ENCODE assay signal across 8 cellular contexts in genomic region chr9:137028281-137029057, GRCh38. TPM values are rescaled to one million over a fixed set of nuclear protein-coding genes. Genes with fewer than 3 reads are reported as not detected.
DNase-seq lines count a peak whose midpoint lies in the region; ATAC-seq and TF ChIP-seq lines count a peak whose summit lies in the region.

No MANE protein-coding gene starts in this region.

- DNase-seq in NCI-H1436 (lab: John Stamatoyannopoulos, UW) (peak; percentile 64), NCI-H1436 treated with DMSO at 0.1 percent for 48 hours (lab: John Stamatoyannopoulos, UW) (no peak), HUDEP-2 (lab: John Stamatoyannopoulos, UW; ENCODE audit: unreplicated experiment in 76 of 76) (peak in 57 of 76 experiments; percentile 6 to 66 (median 42)), RPMI8226 (peak; percentile 90), head of caudate nucleus (peak; percentile 53 to 90 (median 81)), osteoblast (ENCODE audit: insufficient read length, low spot score, missing footprints) (peak; percentile 98), upper lobe of left lung (peak; percentile 78 to 95)
- DNase-seq in activated naive CD4-positive, alpha-beta T cell treated with anti-CD3 and anti-CD28 coated beads for 36 hours, result peak; percentile 74

- ATAC-seq in upper lobe of left lung (ENCODE audit: low FRiP score in 2 of 2), result peak; percentile 57 to 60

- CTCF ChIA-PET in activated naive CD4-positive, alpha-beta T cell treated with anti-CD3 and anti-CD28 coated beads for 36 hours (lab: Charles Lee), result interaction anchor here (1.0 to 6.0 kb wide), 29 partner anchors 8 to 301 kb away, joined by 3 to 66 read pairs (median 6); partner anchors contain the start of genes AJM1, CLIC3, MAN1B1 and NPDC1

- intact Hi-C loops in activated naive CD4-positive, alpha-beta T cell treated with anti-CD3 and anti-CD28 coated beads for 36 hours (cut with micrococcal nuclease), result loop anchor here (5.0 kb wide), 2 partner anchors 39 to 496 kb away; no protein-coding TSS in a partner anchor
- intact Hi-C loops in head of caudate nucleus (cut with DNase I), result no loop called here

- no peaks in the 10 kb centered on the region for H3K27me3 ChIP-seq in osteoblast (ENCODE audit: insufficient read depth, low read length)
- H3K27me3 ChIP-seq in upper lobe of left lung, result no peaks in the 10 kb centered on the region

- peaks cover 10% of the 10 kb centered on the region for H4K20me1 ChIP-seq in osteoblast (ENCODE audit: insufficient read depth, low read length)

- peaks cover 15% of the 10 kb centered on the region for H3K4me1 ChIP-seq in osteoblast (ENCODE audit: insufficient read depth, low read length)
- peaks cover 30 to 63% (median 46%) of the 10 kb centered on the region in 4 donors for H3K4me1 ChIP-seq in upper lobe of left lung

- TF ChIP-seq EP300 in upper lobe of left lung (IDR thresholded peaks at IDR 0.05), result no peak

- no peak overlapping the region for H3K27ac Mint-ChIP-seq in activated naive CD4-positive, alpha-beta T cell treated with anti-CD3 and anti-CD28 coated beads for 36 hours

- H3K4me3 Mint-ChIP-seq in activated naive CD4-positive, alpha-beta T cell treated with anti-CD3 and anti-CD28 coated beads for 36 hours, result peak overlapping the region; percentile 56

- H3K79me2 ChIP-seq in osteoblast (ENCODE audit: insufficient read depth, low read length), result no peaks in the 10 kb centered on the region

- H3K36me3 Mint-ChIP-seq in activated naive CD4-positive, alpha-beta T cell treated with anti-CD3 and anti-CD28 coated beads for 36 hours (ENCODE audit: low read depth), result no peaks in the 10 kb centered on the region

- peak overlapping the region; percentile 90 for H3K4me2 ChIP-seq in osteoblast (ENCODE audit: insufficient read depth, low read length)

- TF ChIP-seq CTCF in osteoblast (IDR thresholded peaks at IDR 0.05; ENCODE audit: extremely low read depth, low read depth, low read length), result no peak
- peak in 5 of 6 experiments; percentile 23 to 63 (median 50) for TF ChIP-seq CTCF in upper lobe of left lung (IDR thresholded peaks at IDR 0.05)

- peaks cover 34% of the 10 kb centered on the region for H3K4me1 Mint-ChIP-seq in activated naive CD4-positive, alpha-beta T cell treated with anti-CD3 and anti-CD28 coated beads for 36 hours (ENCODE audit: low read depth)

- H3K4me3 ChIP-seq in osteoblast (ENCODE audit: insufficient read depth, low read length) (peak overlapping the region; percentile 71), upper lobe of left lung (peak overlapping the region; percentile 54 to 72 (median 70))

- WGBS in upper lobe of left lung, 2 donors, result 0% methylated on average over 11 of the region's 95 CpGs; no CpG with 5 or more reads in 1 of the 2 donors

- no peak overlapping the region for H3K27ac ChIP-seq in osteoblast (ENCODE audit: low read depth, low read length)
- H3K27ac ChIP-seq in upper lobe of left lung, result peak overlapping the region in 3 of 4 donors; percentile 38 to 79 (median 78)

- peaks cover 5% of the 10 kb centered on the region for H3K27me3 Mint-ChIP-seq in activated naive CD4-positive, alpha-beta T cell treated with anti-CD3 and anti-CD28 coated beads for 36 hours (ENCODE audit: low read depth)

- H3K36me3 ChIP-seq in osteoblast (ENCODE audit: insufficient read depth, low read length) (no peaks in the 10 kb centered on the region), upper lobe of left lung (no peaks in the 10 kb centered on the region)

- H2AFZ ChIP-seq in osteoblast (ENCODE audit: low read length), result peak overlapping the region; percentile 59

- TF ChIP-seq POLR2A in upper lobe of left lung (IDR thresholded peaks at IDR 0.05), result no peak

- H3K9me3 ChIP-seq in osteoblast (ENCODE audit: low read depth, low read length) (no peaks in the 10 kb centered on the region), upper lobe of left lung (no peaks in the 10 kb centered on the region)

- H3K9me3 Mint-ChIP-seq in activated naive CD4-positive, alpha-beta T cell treated with anti-CD3 and anti-CD28 coated beads for 36 hours, result no peaks in the 10 kb centered on the region

RNA-seq across cellular contexts. Expression of gene ABCA2, which starts 0.4 kb away (rescaled TPM):
- 1 to 10 TPM; 4.1 to 4.7 TPM for total RNA-seq in activated naive CD4-positive, alpha-beta T cell treated with anti-CD3 and anti-CD28 coated beads for 36 hours
- total RNA-seq in osteoblast (19.4 and 20.3 TPM in 2 replicates), upper lobe of left lung (10 to 100 TPM; 14.7 to 49.2 (median 29.6) TPM)

RNA-seq across cellular contexts. Expression of gene FUT7, which starts 3.4 kb away (rescaled TPM):
- not detected for total RNA-seq in activated naive CD4-positive, alpha-beta T cell treated with anti-CD3 and anti-CD28 coated beads for 36 hours
- total RNA-seq in osteoblast (not detected in 2 replicates), upper lobe of left lung (1 to 10 TPM in 4 of 6 donors, under 1 TPM in 1, not detected in 1; 0.94 to 2.3 (median 2.0) TPM)

RNA-seq across cellular contexts. Expression of gene NPDC1, which starts 17.5 kb away (rescaled TPM):
- 10 to 100 TPM; 14.2 to 15.9 TPM for total RNA-seq in activated naive CD4-positive, alpha-beta T cell treated with anti-CD3 and anti-CD28 coated beads for 36 hours
- total RNA-seq in osteoblast (10.0 and 10.1 TPM in 2 replicates), upper lobe of left lung (100 to 1,000 TPM in 2 of 6 donors, 10 to 100 TPM in 4; 26.7 to 199 (median 73.2) TPM)

RNA-seq across cellular contexts. Expression of gene ENTPD2, which starts 25.4 kb away (rescaled TPM):
- total RNA-seq in activated naive CD4-positive, alpha-beta T cell treated with anti-CD3 and anti-CD28 coated beads for 36 hours, result not detected
- total RNA-seq in osteoblast, result not detected in 2 replicates
- under 1 TPM in 4 of 6 donors, not detected in 2; 0.34 to 0.98 (median 0.55) TPM for total RNA-seq in upper lobe of left lung

RNA-seq across cellular contexts. Expression of gene CLIC3, which starts 32.1 kb away (rescaled TPM):
- total RNA-seq in activated naive CD4-positive, alpha-beta T cell treated with anti-CD3 and anti-CD28 coated beads for 36 hours, result not detected
- 1.5 and 2.5 TPM in 2 replicates for total RNA-seq in osteoblast
- total RNA-seq in upper lobe of left lung, result 100 to 1,000 TPM in 2 of 6 donors, 10 to 100 TPM in 4; 41.9 to 132 (median 85.2) TPM
